ENCODE assay signal across 1 cellular context in the genomic region with DNA sequence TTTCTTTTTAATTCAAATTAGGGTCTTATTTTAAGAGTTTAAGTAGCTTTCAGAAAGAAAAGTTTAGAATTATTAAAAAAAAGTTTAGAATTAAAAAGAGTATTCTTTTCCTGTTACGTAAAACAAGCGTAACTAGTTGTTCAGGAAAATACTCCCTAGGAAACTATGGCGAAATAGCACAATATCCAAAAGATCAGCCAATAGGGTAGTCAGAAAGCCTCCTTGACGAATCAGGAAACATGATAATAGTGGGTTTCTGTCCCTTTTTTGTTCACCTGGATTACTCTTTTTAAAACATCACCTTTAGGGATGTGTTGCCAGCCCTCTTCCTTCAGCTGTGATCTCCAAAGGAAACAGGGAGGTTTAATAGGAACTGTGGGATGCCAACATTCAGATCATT.
TF ChIP-seq lines count a peak whose summit lies in the region.

No MANE protein-coding gene starts in this region.

TF ChIP-seq in H1, 55 proteins besides CTCF, POLR2A, EP300 and RAD21:
- no peak for TF ChIP-seq CREB1 (IDR thresholded peaks at IDR 0.05)
- TF ChIP-seq RNF2 (IDR thresholded peaks at IDR 0.05; ENCODE audit: borderline replicate concordance, low read depth, low read length, missing control alignments, poor library complexity, severe bottlenecking), result no peak
- no peak for TF ChIP-seq CEBPB (IDR thresholded peaks at IDR 0.05; ENCODE audit: low read depth, low read length)
- no peak for TF ChIP-seq POU5F1 (IDR thresholded peaks at IDR 0.05; ENCODE audit: low read depth, low read length)
- no peak for TF ChIP-seq NANOG (IDR thresholded peaks at IDR 0.05; ENCODE audit: insufficient read depth, low read depth, low read length, poor library complexity, severe bottlenecking)
- no peak for TF ChIP-seq CTBP2 (IDR thresholded peaks at IDR 0.05; ENCODE audit: borderline replicate concordance, insufficient read depth, insufficient read length, low read length)
- no peak for TF ChIP-seq RBBP5 (IDR thresholded peaks at IDR 0.05; ENCODE audit: borderline replicate concordance, low read depth, low read length)
- no peak for TF ChIP-seq CBX5 (IDR thresholded peaks at IDR 0.05; ENCODE audit: low read depth, low read length)
- no peak for TF ChIP-seq ASH2L (IDR thresholded peaks at IDR 0.05; ENCODE audit: low read length)
- no peak for TF ChIP-seq KDM1A (IDR thresholded peaks at IDR 0.05; ENCODE audit: borderline replicate concordance, low read length)
- no peak for TF ChIP-seq RFX5 (IDR thresholded peaks at IDR 0.05; ENCODE audit: borderline replicate concordance, low read depth, low read length)
- no peak for TF ChIP-seq CHD1 (IDR thresholded peaks at IDR 0.05; ENCODE audit: low read depth, low read length)
- TF ChIP-seq SIN3A (conservative IDR thresholded peaks at IDR 0.05 in 1 of 2, IDR thresholded peaks at IDR 0.05 in 1 of 2; ENCODE audit: low read depth in 1 of 2, low read length in 2 of 2), result no peak
- TF ChIP-seq POLR2AphosphoS5 (IDR thresholded peaks at IDR 0.05; ENCODE audit: low read depth, low read length), result no peak
- TF ChIP-seq EGR1 (IDR thresholded peaks at IDR 0.05; ENCODE audit: borderline replicate concordance, low read depth, low read length), result no peak
TF ChIP-seq in H1: peak in this region for 0.
